8 cellular contexts compared by ENCODE assay signal in the genomic region with DNA sequence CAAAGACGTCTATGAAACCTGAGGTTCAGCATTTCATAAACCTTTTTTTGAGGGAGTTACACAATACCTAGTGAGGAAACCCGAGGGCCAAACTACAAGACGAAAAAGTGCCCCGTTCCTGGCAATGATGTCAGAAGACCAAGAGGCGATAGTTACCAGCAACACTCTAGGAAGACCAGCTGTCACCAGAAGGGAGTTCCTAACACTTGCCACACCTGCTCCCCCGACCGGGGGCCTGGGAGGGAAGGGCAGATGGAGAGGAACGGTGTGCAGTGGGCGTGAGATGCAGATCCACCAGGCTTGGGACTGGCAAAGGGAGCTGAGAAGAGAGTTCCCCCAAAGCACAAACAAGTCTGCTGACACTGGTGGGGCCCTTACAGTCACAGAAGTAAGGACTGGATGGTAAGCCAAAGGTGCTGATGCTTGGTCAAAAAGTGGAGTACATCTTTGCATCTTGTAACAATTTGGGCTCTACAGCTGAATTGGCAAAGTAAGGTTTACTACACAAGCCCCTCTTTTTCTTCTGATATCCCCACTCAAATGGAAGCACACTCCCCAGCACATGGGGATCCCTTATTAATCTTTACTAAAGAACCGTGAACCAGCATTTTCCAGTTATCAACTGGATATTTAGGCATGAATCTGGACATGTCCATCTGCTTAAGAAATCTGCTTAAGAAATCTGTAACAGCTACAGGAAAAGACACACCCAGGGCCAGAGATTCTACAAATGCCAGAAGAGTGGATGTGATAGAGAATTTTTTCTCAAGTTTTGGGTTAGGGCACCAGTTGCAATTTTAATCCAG. TPM values are rescaled to one million over a fixed set of nuclear protein-coding genes. Genes with fewer than 3 reads are reported as not detected.
A peak's percentile ranks its signal among the peaks of the same experiment; 100 is the strongest.
DNase-seq lines count a peak whose midpoint lies in the region; ATAC-seq and TF ChIP-seq lines count a peak whose summit lies in the region.

No MANE protein-coding gene starts in this region.

- POLR2A ChIA-PET in activated CD4-positive, alpha-beta memory T cell treated with anti-CD3 and anti-CD28 coated beads for 36 hours (lab: Charles Lee): no interaction called here

- no peaks in the 10 kb centered on the region for H3K27me3 Mint-ChIP-seq in activated CD4-positive, alpha-beta memory T cell treated with anti-CD3 and anti-CD28 coated beads for 36 hours

- peaks cover 25% of the 10 kb centered on the region for H3K36me3 Mint-ChIP-seq in activated CD4-positive, alpha-beta memory T cell treated with anti-CD3 and anti-CD28 coated beads for 36 hours

- no peak for TF ChIP-seq CTCF in omental fat pad (IDR thresholded peaks at IDR 0.05)

- CTCF ChIA-PET in activated CD4-positive, alpha-beta memory T cell treated with anti-CD3 and anti-CD28 coated beads for 36 hours (lab: Charles Lee): interaction anchor here (1.5 to 2.2 kb wide), 2 partner anchors 144 to 157 kb away, joined by 4 to 8 read pairs; no protein-coding TSS in a partner anchor

- peak overlapping the region; percentile 36 for H3K27ac Mint-ChIP-seq in activated CD4-positive, alpha-beta memory T cell treated with anti-CD3 and anti-CD28 coated beads for 36 hours

- intact Hi-C loops in activated CD4-positive, alpha-beta memory T cell treated with anti-CD3 and anti-CD28 coated beads for 36 hours (cut with micrococcal nuclease): no loop called here

- no peaks in the 10 kb centered on the region for H3K9me3 Mint-ChIP-seq in activated CD4-positive, alpha-beta memory T cell treated with anti-CD3 and anti-CD28 coated beads for 36 hours

- DNase-seq in CD1c-positive myeloid dendritic cell (ENCODE audit: extremely low spot score) (peak; percentile 68), MV-4-11 (lab: John Stamatoyannopoulos, UW) (peak; percentile 85), left kidney (ENCODE audit: low read depth, low spot score) (peak; percentile 69), omental fat pad (ENCODE audit: low spot score) (no peak)
- no peak for DNase-seq in activated CD4-positive, alpha-beta memory T cell treated with anti-CD3 and anti-CD28 coated beads for 36 hours

- no peak for ATAC-seq in GM18498 (IDR thresholded peaks at IDR 0.05; ENCODE audit: unreplicated experiment)
- ATAC-seq in HG02763 (IDR thresholded peaks at IDR 0.05; ENCODE audit: unreplicated experiment): no peak
- no peak for ATAC-seq in HG02571 (IDR thresholded peaks at IDR 0.05; ENCODE audit: unreplicated experiment)
- ATAC-seq in omental fat pad (ENCODE audit: low FRiP score): no peak

- H3K4me3 Mint-ChIP-seq in activated CD4-positive, alpha-beta memory T cell treated with anti-CD3 and anti-CD28 coated beads for 36 hours: no peak overlapping the region

- peaks cover 55% of the 10 kb centered on the region for H3K4me1 Mint-ChIP-seq in activated CD4-positive, alpha-beta memory T cell treated with anti-CD3 and anti-CD28 coated beads for 36 hours (ENCODE audit: low read depth)

RNA-seq across cellular contexts. Expression of a gene that starts 38.5 kb away (rescaled TPM):
- total RNA-seq in activated CD4-positive, alpha-beta memory T cell treated with anti-CD3 and anti-CD28 coated beads for 36 hours: 10 to 100 TPM; 49.3 to 52.5 TPM
- 10 to 100 TPM; 32.8 to 45.0 (median 39.7) TPM for total RNA-seq in omental fat pad

Comparison
In these comparisons a context has a peak if more than half of its experiments do, and no peak if none do; other contexts are left out.
1. DNase-seq: peak in CD1c-positive myeloid dendritic cell (single experiment), MV-4-11 (single experiment) and left kidney (single experiment); none in activated CD4-positive, alpha-beta memory T cell treated with anti-CD3 and anti-CD28 coated beads for 36 hours (single experiment) and omental fat pad (single experiment).